ENCODE assay signal across 26 cellular contexts in genomic region chr20:1735417-1736089, GRCh38.
A peak's percentile ranks its signal among the peaks of the same experiment; 100 is the strongest.
DNase-seq lines count a peak whose midpoint lies in the region; ATAC-seq and TF ChIP-seq lines count a peak whose summit lies in the region.
"Had no signal": no experiment of that assay in that cellular context is flagged by ENCODE, and none has a peak within 500 bp of the region (broad histone marks: within the 10 kb centered on the region; RNA-seq: fewer than 3 reads in every experiment).

No MANE protein-coding gene starts in this region.

- POLR2A ChIA-PET in SK-N-SH (lab: Yijun Ruan, JAX) = no interaction called here
- POLR2A ChIA-PET in A673 (lab: Charles Lee; ENCODE audit: low non-redundant PET) = no interaction called here

- no peak for TF ChIP-seq EP300 in SK-N-SH (IDR thresholded peaks at IDR 0.05; ENCODE audit: borderline replicate concordance in 1 of 2, low read depth in 1 of 2, low read length in 1 of 2)

- no peak overlapping the region for H3K9ac ChIP-seq in SK-N-SH
- H3K9ac ChIP-seq in neuronal stem cell (ENCODE audit: low read depth, low read length, poor library complexity) = no peak overlapping the region

- H3K79me2 ChIP-seq in SK-N-SH (ENCODE audit: insufficient read depth) = no peaks in the 10 kb centered on the region

- no peak overlapping the region for H2BK120ac ChIP-seq in neuronal stem cell (ENCODE audit: low read depth, low read length)

- H3K4me3 ChIP-seq in SK-N-SH (ENCODE audit: low read depth in 2 of 2, low read length in 1 of 2) (no peak overlapping the region), neuronal stem cell (ENCODE audit: low read length in 2 of 2) (no peak overlapping the region), A673 (ENCODE audit: low read depth, low read length, poor library complexity, severe bottlenecking) (no peak overlapping the region)
- H3K4me3 ChIP-seq: MG63, SK-N-MC had no signal

- no peak overlapping the region for H3K27ac ChIP-seq in SK-N-SH (ENCODE audit: low read depth in 2 of 2, low read length in 1 of 2)
- no peak overlapping the region for H3K27ac ChIP-seq in neuronal stem cell (replicated peaks; ENCODE audit: low read length)
- H3K27ac ChIP-seq in A673 (ENCODE audit: low read depth, low read length, poor library complexity, severe bottlenecking) = no peak overlapping the region
- H3K27ac ChIP-seq: 22Rv1, RWPE1, SK-N-MC had no signal

- no peaks in the 10 kb centered on the region for H3K4me1 ChIP-seq in SK-N-SH (ENCODE audit: control insufficient read depth in 1 of 2, insufficient read depth in 2 of 2, low read depth in 1 of 2, low read length in 1 of 2)
- peaks cover 0 to 4% of the 10 kb centered on the region in 2 donors for H3K4me1 ChIP-seq in neuronal stem cell (ENCODE audit: control insufficient read depth in 2 of 2, insufficient read depth in 1 of 2, low read depth in 1 of 2, low read length in 2 of 2)
- no peaks in the 10 kb centered on the region for H3K4me1 ChIP-seq in A673 (ENCODE audit: insufficient read depth, low read length, poor library complexity, severe bottlenecking)
- H3K4me1 ChIP-seq: BE2C had no signal

- no peaks in the 10 kb centered on the region for H3K79me1 ChIP-seq in neuronal stem cell (ENCODE audit: low read depth, low read length)

- H3K4me3 Mint-ChIP-seq in dendritic cell treated with granulocyte-macrophage colony-stimulating factor and Interleukin-4, amounts not matched to agents 40 ng/mL and 50 ng/mL, for 4 days = no peak overlapping the region
- H3K4me3 Mint-ChIP-seq: CD14-positive monocyte; CD8-positive, alpha-beta memory T cell had no signal

- no peak overlapping the region for H3K14ac ChIP-seq in neuronal stem cell (ENCODE audit: low read length)

- H3K27me3 ChIP-seq in SK-N-SH (ENCODE audit: insufficient read depth) (peaks cover 6% of the 10 kb centered on the region; the same call in 1 of the 2 replicates), neuronal stem cell (ENCODE audit: control insufficient read depth in 3 of 3, insufficient read depth in 3 of 3, low read depth in 1 of 3, low read length in 3 of 3) (peaks cover 0 to 15% (median 0%) of the 10 kb centered on the region in 3 experiments), A673 (replicated peaks; ENCODE audit: insufficient read depth, low read depth, low read length, poor library complexity) (peaks cover 15% of the 10 kb centered on the region)
- H3K27me3 ChIP-seq: BE2C, MG63 had no signal

- ATAC-seq in SK-N-SH treated with all-trans-retinoic acid at 6 μM for 48 hours (no peak), HG02798 (IDR thresholded peaks at IDR 0.05; ENCODE audit: poor library complexity, unreplicated experiment) (no peak)
- ATAC-seq: Panc1 had no signal

- H3K27me3 Mint-ChIP-seq in dendritic cell treated with granulocyte-macrophage colony-stimulating factor and Interleukin-4, amounts not matched to agents 40 ng/mL and 50 ng/mL, for 4 days = peaks cover 2% of the 10 kb centered on the region

- no peaks in the 10 kb centered on the region for H3K36me3 Mint-ChIP-seq in dendritic cell treated with granulocyte-macrophage colony-stimulating factor and Interleukin-4, amounts not matched to agents 40 ng/mL and 50 ng/mL, for 4 days (ENCODE audit: low read depth)

- H3K9me3 ChIP-seq in SK-N-SH (no peaks in the 10 kb centered on the region), neuronal stem cell (replicated peaks in 1 of 2; ENCODE audit: control insufficient read depth in 2 of 2, insufficient read depth in 1 of 2, low read depth in 1 of 2, low read length in 2 of 2) (no peaks in the 10 kb centered on the region), A673 (ENCODE audit: low read depth, low read length, poor library complexity, severe bottlenecking) (no peaks in the 10 kb centered on the region)
- H3K9me3 ChIP-seq: BE2C, MG63 had no signal

- 60% methylated on average over 24 of the region's 35 CpGs for WGBS in SK-N-SH (ENCODE audit: low lambda C conversion rate)
- WGBS in neuronal stem cell (ENCODE audit: extremely low coverage in 2 of 2, insufficient read length in 2 of 2, insufficient replicate concordance in 1 of 2), 2 donors = no CpG with 5 or more reads among the region's 35 CpGs

- H3K9me2 ChIP-seq in SK-N-SH = no peaks in the 10 kb centered on the region

- no peak overlapping the region for H4K91ac ChIP-seq in neuronal stem cell (ENCODE audit: low read depth, low read length, poor library complexity)

- CTCF ChIA-PET in SK-N-SH (lab: Yijun Ruan, JAX) = no interaction called here
- CTCF ChIA-PET in A673 (lab: Charles Lee) = no interaction called here

- no peak overlapping the region for H2AK5ac ChIP-seq in neuronal stem cell (ENCODE audit: low read depth, low read length)

- no peak for TF ChIP-seq CTCF in SK-N-SH (IDR thresholded peaks at IDR 0.05)
- no peak for TF ChIP-seq CTCF in A673 (conservative IDR thresholded peaks at IDR 0.05; ENCODE audit: low read depth, low read length)

- peak overlapping the region; percentile 24 for H3K27ac Mint-ChIP-seq in dendritic cell treated with granulocyte-macrophage colony-stimulating factor and Interleukin-4, amounts not matched to agents 40 ng/mL and 50 ng/mL, for 4 days
- H3K27ac Mint-ChIP-seq: CD14-positive monocyte had no signal

- H3K9me3 Mint-ChIP-seq in dendritic cell treated with granulocyte-macrophage colony-stimulating factor and Interleukin-4, amounts not matched to agents 40 ng/mL and 50 ng/mL, for 4 days = no peaks in the 10 kb centered on the region
- H3K9me3 Mint-ChIP-seq: CD14-positive monocyte; CD8-positive, alpha-beta memory T cell had no signal

- H4K8ac ChIP-seq in neuronal stem cell (ENCODE audit: low read depth, low read length) = no peak overlapping the region

- no peak overlapping the region for H3K18ac ChIP-seq in neuronal stem cell (ENCODE audit: low read length)

- no peaks in the 10 kb centered on the region for H4K20me1 ChIP-seq in SK-N-SH (ENCODE audit: insufficient read depth)

- H2BK12ac ChIP-seq in neuronal stem cell (ENCODE audit: low read length) = no peak overlapping the region

- no peak overlapping the region for H3K23ac ChIP-seq in neuronal stem cell (ENCODE audit: low read depth, low read length, poor library complexity)

- H3K36me3 ChIP-seq in SK-N-SH (replicated peaks in 1 of 2; ENCODE audit: control insufficient read depth in 1 of 2, insufficient read depth in 2 of 2, low read length in 1 of 2) = no peaks in the 10 kb centered on the region
- no peaks in the 10 kb centered on the region for H3K36me3 ChIP-seq in neuronal stem cell (replicated peaks in 1 of 2; ENCODE audit: control insufficient read depth in 2 of 2, insufficient read depth in 2 of 2, low read length in 2 of 2)
- H3K36me3 ChIP-seq in A673 (ENCODE audit: insufficient read depth, low read length, poor library complexity, severe bottlenecking) = no peaks in the 10 kb centered on the region
- H3K36me3 ChIP-seq: BE2C, MG63 had no signal

- peaks cover 15% of the 10 kb centered on the region for H3K4me1 Mint-ChIP-seq in dendritic cell treated with granulocyte-macrophage colony-stimulating factor and Interleukin-4, amounts not matched to agents 40 ng/mL and 50 ng/mL, for 4 days (ENCODE audit: low read depth)

- peak overlapping the region; percentile 24 for H2BK5ac ChIP-seq in neuronal stem cell (ENCODE audit: low read length)

- H3K4me2 ChIP-seq in SK-N-SH (no peak overlapping the region), neuronal stem cell (ENCODE audit: insufficient read depth, low read length, poor library complexity, severe bottlenecking) (no peak overlapping the region)

- intact Hi-C loops in dendritic cell treated with granulocyte-macrophage colony-stimulating factor and Interleukin-4, amounts not matched to agents 40 ng/mL and 50 ng/mL, for 4 days (cut with micrococcal nuclease) = loop anchor here (10.0 kb wide), 2 partner anchors 151 to 201 kb away; no protein-coding TSS in a partner anchor
- intact Hi-C loops in A673 (cut with micrococcal nuclease; ENCODE audit: unreplicated experiment) = no loop called here

- DNase-seq in SK-N-SH = peak; percentile 16
- DNase-seq in MV-4-11 (lab: John Stamatoyannopoulos, UW) = peak; percentile 18
- DNase-seq in neuronal stem cell (ENCODE audit: low spot score) = no peak
- no peak for DNase-seq in GM03348 (ENCODE audit: low spot score)
- DNase-seq in A673 (ENCODE audit: low spot score) = no peak
- DNase-seq: ACHN; BE2C; CD8-positive, alpha-beta memory T cell; DMS 273 treated with DMSO at 0.1 percent for 48 hours; DMS79; EL; GDM1; KG1; MG63; NCI-H2029; NCI-H2227 treated with DMSO at 0.1 percent for 48 hours; NCI-H526 treated with DMSO at 0.1 percent for 48 hours; SIG-M5 had no signal

- H2AFZ ChIP-seq in SK-N-SH (ENCODE audit: low read depth) (no peak overlapping the region), neuronal stem cell (ENCODE audit: low read length) (no peak overlapping the region)

- no peaks in the 10 kb centered on the region for H3F3A ChIP-seq in SK-N-SH (replicated peaks; ENCODE audit: insufficient read depth)

- no peak overlapping the region for H2BK15ac ChIP-seq in neuronal stem cell (ENCODE audit: low read length)

- no peak for TF ChIP-seq RAD21 in SK-N-SH (IDR thresholded peaks at IDR 0.05; ENCODE audit: low read length)

- no peak overlapping the region for H3K4ac ChIP-seq in neuronal stem cell (ENCODE audit: low read length)

- BruUV-seq in A673 (replicated peaks; lab: Mats Ljungman, UMichigan) = no TSS peak

TF ChIP-seq in SK-N-SH, 30 proteins besides CTCF, POLR2A, EP300 and RAD21 (continues in another document):
- TF ChIP-seq MXI1 (IDR thresholded peaks at IDR 0.05; ENCODE audit: low read depth, low read length) (no peak), YY1 (IDR thresholded peaks at IDR 0.05; ENCODE audit: low read depth) (no peak), FOSL2 (IDR thresholded peaks at IDR 0.05; ENCODE audit: borderline replicate concordance, low read depth) (no peak), SIN3A (IDR thresholded peaks at IDR 0.05; ENCODE audit: borderline replicate concordance, low read depth, low read length) (no peak), NFIC (IDR thresholded peaks at IDR 0.05; ENCODE audit: borderline replicate concordance) (no peak), TAF1 (IDR thresholded peaks at IDR 0.05; ENCODE audit: borderline replicate concordance, low read depth, low read length) (no peak), SMC3 (IDR thresholded peaks at IDR 0.05; ENCODE audit: low read depth, low read length) (no peak), JUND (IDR thresholded peaks at IDR 0.05) (no peak)

Comparison
In these comparisons a context has a peak if more than half of its experiments do, and no peak if none do; other contexts are left out.
1. DNase-seq: peak in SK-N-SH (single experiment) and MV-4-11 (single experiment); none in neuronal stem cell (single experiment), GM03348 (single experiment) and A673 (single experiment).